In the genomic region with DNA sequence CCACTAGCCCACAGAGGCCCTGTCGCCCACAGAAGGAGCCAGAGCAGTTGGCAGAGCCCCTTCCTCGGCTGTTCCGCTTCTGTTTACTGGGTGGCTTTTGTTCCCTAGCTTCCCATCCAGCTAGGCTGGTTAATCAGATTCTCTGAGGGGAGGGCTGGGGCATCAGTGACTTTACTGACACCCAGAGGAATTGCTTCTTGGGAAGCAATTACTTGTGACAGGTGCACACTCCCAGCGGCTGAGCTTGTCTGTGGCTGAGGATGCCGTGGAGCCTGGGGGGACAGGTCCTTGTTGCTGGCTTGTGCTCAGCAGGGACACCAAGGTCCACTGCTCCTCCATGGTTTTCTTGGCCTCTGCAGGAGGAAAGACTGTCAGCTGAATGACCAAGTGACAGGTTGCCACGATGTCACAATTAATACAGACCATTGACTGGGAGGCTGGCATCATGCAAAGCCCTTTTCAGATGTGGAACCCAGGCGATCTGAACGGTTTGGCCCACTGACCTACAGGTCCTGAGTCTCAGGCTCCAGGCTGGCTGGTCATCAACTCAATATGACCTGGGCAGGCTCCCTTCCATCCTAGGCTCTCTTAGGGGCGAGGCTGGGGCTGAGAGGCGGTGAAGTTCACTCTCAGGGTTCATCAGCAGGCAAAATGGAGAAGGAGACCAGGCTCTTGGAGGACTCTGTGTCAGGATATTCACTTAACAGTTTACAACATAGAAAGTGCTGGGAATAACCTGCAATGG, we compare ENCODE assay signal across 15 cellular contexts.
"Had no signal": no experiment of that assay in that cellular context is flagged by ENCODE, and none has a peak within 500 bp of the region (broad histone marks: within the 10 kb centered on the region; RNA-seq: fewer than 3 reads in every experiment).

No MANE protein-coding gene starts in this region.

- H3K9me3 ChIP-seq: adrenal gland, esophagus squamous epithelium, heart right ventricle, neutrophil, transverse colon, uterus had no signal

- ATAC-seq: activated CD4-positive, alpha-beta T cell treated with anti-CD3 and anti-CD28 coated beads for 36 hours; activated CD8-positive, alpha-beta memory T cell treated with anti-CD3 and anti-CD28 coated beads, Interleukin-2, amount 10 ng/mL, durations not matched to agents 7 days and 5 days; heart right ventricle; naive thymus-derived CD4-positive, alpha-beta T cell had no signal

- H3K4me3 ChIP-seq: adrenal gland, esophagus squamous epithelium, heart right ventricle, transverse colon, uterus had no signal

- H2AFZ ChIP-seq: parathyroid adenoma had no signal

- H3K79me2 ChIP-seq: parathyroid adenoma had no signal

- H3K4me1 ChIP-seq: adrenal gland, uterus had no signal

- H3K9ac ChIP-seq: parathyroid adenoma had no signal

- H3K27ac ChIP-seq: adrenal gland, esophagus squamous epithelium, heart right ventricle, neutrophil, parathyroid adenoma, transverse colon, uterus had no signal

- DNase-seq: activated CD4-positive, alpha-beta memory T cell treated with anti-CD3 and anti-CD28 coated beads for 36 hours; activated CD4-positive, alpha-beta T cell treated with anti-CD3 and anti-CD28 coated beads for 36 hours; activated CD8-positive, alpha-beta memory T cell treated with anti-CD3 and anti-CD28 coated beads, Interleukin-2, amount 10 ng/mL, durations not matched to agents 7 days and 5 days; activated naive CD4-positive, alpha-beta T cell treated with anti-CD3 and anti-CD28 coated beads, Interleukin-2, amount 10 ng/mL, durations not matched to agents 7 days and 5 days; activated T-cell treated with anti-CD3 and anti-CD28 coated beads, Interleukin-2, amount 50 U/mL, for 1 hour; adrenal gland; effector CD8-positive, alpha-beta T cell; esophagus squamous epithelium; heart right ventricle; naive thymus-derived CD4-positive, alpha-beta T cell; stimulated activated CD4-positive, alpha-beta T cell treated with anti-CD3 and anti-CD28 coated beads, Interleukin-2, amount 100 ng/mL, for 48 hours; transverse colon had no signal

- H3K27me3 ChIP-seq: adrenal gland, esophagus squamous epithelium, heart right ventricle, neutrophil, transverse colon, uterus had no signal

- H3K36me3 ChIP-seq: adrenal gland, neutrophil, transverse colon, uterus had no signal
